Comparison of ENCODE assay signal across 8 cellular contexts in the genomic region with DNA sequence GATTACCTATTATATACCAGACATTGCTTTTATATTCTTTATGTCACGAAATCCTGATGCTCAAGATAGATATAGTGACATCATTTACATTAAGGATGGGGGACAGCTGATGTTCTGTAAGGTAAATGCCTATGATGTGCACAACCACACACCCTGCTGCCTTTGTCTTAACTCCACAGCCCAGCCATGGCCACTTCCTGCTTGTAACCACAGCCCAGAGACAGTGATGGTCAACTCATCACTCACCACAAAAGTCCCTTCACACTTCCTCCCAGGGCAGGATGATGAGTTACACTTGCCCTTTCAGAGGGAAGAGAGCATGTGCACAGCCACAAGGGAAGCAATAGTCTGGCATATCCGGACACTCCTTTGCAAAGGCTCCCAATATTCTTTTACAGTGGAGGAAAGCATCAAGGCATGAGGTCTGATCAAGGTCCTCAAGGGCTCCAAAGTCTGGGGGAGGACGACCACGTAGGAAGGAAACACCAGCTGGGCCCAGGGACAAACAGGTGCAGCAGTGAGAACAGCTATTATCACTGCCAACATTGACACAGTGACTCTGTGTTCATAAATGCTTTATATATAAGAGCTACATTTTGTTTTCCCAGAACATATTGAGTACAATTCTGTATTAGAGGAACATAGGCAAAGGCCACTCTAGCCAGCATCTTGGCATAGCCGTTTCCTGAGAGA. TPM values are rescaled to one million over a fixed set of nuclear protein-coding genes. Genes with fewer than 3 reads are reported as not detected.
DNase-seq lines count a peak whose midpoint lies in the region; ATAC-seq and TF ChIP-seq lines count a peak whose summit lies in the region.

No MANE protein-coding gene starts in this region.

- H3K4me1 ChIP-seq in lower lobe of right lung, result peaks cover 51% of the 10 kb centered on the region

- H3K4me3 ChIP-seq in lower lobe of right lung, result no peak overlapping the region

- H3K27ac ChIP-seq in lower lobe of right lung, result no peak overlapping the region

- no peaks in the 10 kb centered on the region for H3K27me3 ChIP-seq in lower lobe of right lung (ENCODE audit: low read depth)

- peak; percentile 92 for DNase-seq in DMS53 (lab: John Stamatoyannopoulos, UW)
- peak; percentile 89 for DNase-seq in SKM-1 treated with dmso at 0.1 percent for 144 hours (lab: John Stamatoyannopoulos, UW; ENCODE audit: unreplicated experiment)
- DNase-seq in lower lobe of right lung, result peak; percentile 71
- DNase-seq in NCI-H82 (lab: John Stamatoyannopoulos, UW), result no peak
- DNase-seq in NCI-H446 (lab: John Stamatoyannopoulos, UW), result no peak
- DNase-seq in NCI-H526 (lab: John Stamatoyannopoulos, UW), result no peak

- intact Hi-C loops in lower lobe of right lung (cut with DNase I), result no loop called here

- ATAC-seq in GM19463 (IDR thresholded peaks at IDR 0.05; ENCODE audit: unreplicated experiment), result peak; percentile 81
- peak; percentile 86 for ATAC-seq in HG03354 (IDR thresholded peaks at IDR 0.05; ENCODE audit: poor library complexity, severe bottlenecking, unreplicated experiment)
- peak; percentile 79 to 88 for ATAC-seq in lower lobe of right lung

- peaks cover 17% of the 10 kb centered on the region for H3K36me3 ChIP-seq in lower lobe of right lung

- H3K9me3 ChIP-seq in lower lobe of right lung, result no peaks in the 10 kb centered on the region

- no peak for TF ChIP-seq CTCF in lower lobe of right lung (IDR thresholded peaks at IDR 0.05)

RNA-seq across cellular contexts. Expression of a gene that starts 53.8 kb away (rescaled TPM):
- 106 TPM for total RNA-seq in lower lobe of right lung

Comparison
In these comparisons a context has a peak if more than half of its experiments do, and no peak if none do; other contexts are left out.
1. DNase-seq: peak in DMS53 (single experiment), SKM-1 treated with dmso at 0.1 percent for 144 hours (single experiment) and lower lobe of right lung (single experiment); none in NCI-H82 (single experiment), NCI-H446 (0 of 2) and NCI-H526 (0 of 2).
2. Peak in every context shown above with its lines, with median percentiles within 50 percentile points of each other: ATAC-seq.